Comparison of ENCODE assay signal across 1 cellular context in the genomic region with DNA sequence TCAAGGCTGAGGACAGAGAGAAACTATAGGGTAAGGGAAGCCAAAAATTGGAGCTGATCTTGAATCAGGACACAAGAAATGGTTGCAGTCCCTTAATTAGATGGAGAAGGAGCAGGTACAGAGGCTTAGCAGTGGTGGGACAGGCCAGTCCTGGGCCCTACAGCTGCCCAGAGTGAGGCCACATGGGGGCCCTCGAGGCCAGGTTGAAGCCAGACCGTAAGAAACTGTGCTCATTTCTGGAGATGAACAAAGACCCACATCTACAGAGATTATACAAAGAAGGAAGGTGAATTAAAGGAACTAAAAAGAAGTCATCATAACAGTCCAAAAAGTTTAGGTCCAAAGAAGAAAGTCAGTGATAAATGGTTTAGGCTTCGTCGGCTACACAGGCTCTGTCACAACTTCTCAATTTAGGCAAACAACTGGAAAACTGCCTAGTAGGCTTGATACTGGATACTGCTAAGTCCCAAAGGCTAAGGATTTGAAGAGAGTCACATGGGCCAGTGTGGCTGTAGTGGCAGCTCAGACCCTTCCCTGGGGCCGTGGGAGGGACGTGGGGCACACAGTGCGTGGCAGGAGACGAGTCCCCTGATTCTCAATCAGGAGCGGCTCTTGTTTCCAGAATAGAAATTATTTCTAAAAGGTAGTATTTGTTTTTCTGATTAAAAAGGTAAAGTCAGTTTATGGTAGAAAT.
TF ChIP-seq lines count a peak whose summit lies in the region.

No MANE protein-coding gene starts in this region.

TF ChIP-seq in HCT116, 20 proteins besides CTCF, POLR2A, EP300 and RAD21 (continued from another document):
- TF ChIP-seq, protein P1, sequence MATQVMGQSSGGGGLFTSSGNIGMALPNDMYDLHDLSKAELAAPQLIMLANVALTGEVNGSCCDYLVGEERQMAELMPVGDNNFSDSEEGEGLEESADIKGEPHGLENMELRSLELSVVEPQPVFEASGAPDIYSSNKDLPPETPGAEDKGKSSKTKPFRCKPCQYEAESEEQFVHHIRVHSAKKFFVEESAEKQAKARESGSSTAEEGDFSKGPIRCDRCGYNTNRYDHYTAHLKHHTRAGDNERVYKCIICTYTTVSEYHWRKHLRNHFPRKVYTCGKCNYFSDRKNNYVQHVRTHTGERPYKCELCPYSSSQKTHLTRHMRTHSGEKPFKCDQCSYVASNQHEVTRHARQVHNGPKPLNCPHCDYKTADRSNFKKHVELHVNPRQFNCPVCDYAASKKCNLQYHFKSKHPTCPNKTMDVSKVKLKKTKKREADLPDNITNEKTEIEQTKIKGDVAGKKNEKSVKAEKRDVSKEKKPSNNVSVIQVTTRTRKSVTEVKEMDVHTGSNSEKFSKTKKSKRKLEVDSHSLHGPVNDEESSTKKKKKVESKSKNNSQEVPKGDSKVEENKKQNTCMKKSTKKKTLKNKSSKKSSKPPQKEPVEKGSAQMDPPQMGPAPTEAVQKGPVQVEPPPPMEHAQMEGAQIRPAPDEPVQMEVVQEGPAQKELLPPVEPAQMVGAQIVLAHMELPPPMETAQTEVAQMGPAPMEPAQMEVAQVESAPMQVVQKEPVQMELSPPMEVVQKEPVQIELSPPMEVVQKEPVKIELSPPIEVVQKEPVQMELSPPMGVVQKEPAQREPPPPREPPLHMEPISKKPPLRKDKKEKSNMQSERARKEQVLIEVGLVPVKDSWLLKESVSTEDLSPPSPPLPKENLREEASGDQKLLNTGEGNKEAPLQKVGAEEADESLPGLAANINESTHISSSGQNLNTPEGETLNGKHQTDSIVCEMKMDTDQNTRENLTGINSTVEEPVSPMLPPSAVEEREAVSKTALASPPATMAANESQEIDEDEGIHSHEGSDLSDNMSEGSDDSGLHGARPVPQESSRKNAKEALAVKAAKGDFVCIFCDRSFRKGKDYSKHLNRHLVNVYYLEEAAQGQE (IDR thresholded peaks at IDR 0.05; ENCODE audit: low read depth), result no peak
- TF ChIP-seq POLR2AphosphoS5 (IDR thresholded peaks at IDR 0.05; ENCODE audit: low read depth, low read length) (no peak), EGR1 (IDR thresholded peaks at IDR 0.05; ENCODE audit: low read depth) (no peak), SP1 (IDR thresholded peaks at IDR 0.05; ENCODE audit: low read depth) (no peak), SIN3A (IDR thresholded peaks at IDR 0.05; ENCODE audit: low read depth) (no peak), ZNF274 (IDR thresholded peaks at IDR 0.05; ENCODE audit: low read depth, low read length) (no peak), JUND (IDR thresholded peaks at IDR 0.05) (no peak), SRF (IDR thresholded peaks at IDR 0.05; ENCODE audit: low read depth) (no peak), CEBPB (IDR thresholded peaks at IDR 0.05; ENCODE audit: low read depth) (no peak), EZH2phosphoT487 (IDR thresholded peaks at IDR 0.05; ENCODE audit: borderline replicate concordance) (no peak), TCF7L2 (IDR thresholded peaks at IDR 0.05; ENCODE audit: borderline replicate concordance, extremely low read depth, insufficient read depth, insufficient read length) (no peak), YY1 (IDR thresholded peaks at IDR 0.05; ENCODE audit: extremely low read depth, insufficient replicate concordance, low read depth, low read length) (no peak), EZH2 (IDR thresholded peaks at IDR 0.05) (no peak), CBX3 (IDR thresholded peaks at IDR 0.05; ENCODE audit: low read depth) (no peak)
- TF ChIP-seq, protein P2, sequence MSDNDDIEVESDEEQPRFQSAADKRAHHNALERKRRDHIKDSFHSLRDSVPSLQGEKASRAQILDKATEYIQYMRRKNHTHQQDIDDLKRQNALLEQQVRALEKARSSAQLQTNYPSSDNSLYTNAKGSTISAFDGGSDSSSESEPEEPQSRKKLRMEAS (IDR thresholded peaks at IDR 0.05), result no peak
TF ChIP-seq in HCT116: peak in this region for 0.
